ENCODE assay signal across 24 cellular contexts in the genomic region with DNA sequence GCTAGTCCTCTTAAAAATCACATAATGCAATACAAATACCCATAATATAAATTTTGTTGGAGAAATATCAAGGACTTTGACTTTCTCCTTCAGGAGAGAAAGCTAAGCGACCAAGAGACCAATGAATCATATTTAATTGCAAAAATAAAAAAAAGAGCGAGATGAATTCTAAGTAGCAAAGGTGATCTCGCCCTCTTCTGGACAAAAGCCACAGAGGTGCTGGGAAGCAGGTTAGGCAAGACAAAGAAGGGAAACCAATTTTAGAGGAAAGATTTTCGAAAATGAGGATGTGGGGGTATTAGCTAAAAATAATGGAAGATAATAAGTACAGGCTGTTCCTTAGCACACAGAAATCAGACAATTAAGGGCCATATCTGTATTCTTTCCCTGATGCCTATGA.
DNase-seq lines count a peak whose midpoint lies in the region; ATAC-seq and TF ChIP-seq lines count a peak whose summit lies in the region.
"Had no signal": no experiment of that assay in that cellular context is flagged by ENCODE, and none has a peak within 500 bp of the region (broad histone marks: within the 10 kb centered on the region; RNA-seq: fewer than 3 reads in every experiment).

No MANE protein-coding gene starts in this region.

- no peaks in the 10 kb centered on the region for H3K9me3 ChIP-seq in Panc1 (ENCODE audit: control insufficient read depth, insufficient read depth, low read depth, low read length)
- H3K9me3 ChIP-seq: BE2C, gastrocnemius medialis, psoas muscle had no signal

- H3K4me3 Mint-ChIP-seq in glutamatergic neuron (ENCODE audit: unreplicated experiment): no peak overlapping the region
- H3K4me3 Mint-ChIP-seq: activated CD4-positive, alpha-beta memory T cell treated with anti-CD3 and anti-CD28 coated beads for 36 hours; activated naive CD4-positive, alpha-beta T cell treated with anti-CD3 and anti-CD28 coated beads for 36 hours; HFFc6; T-helper 17 cell had no signal

- H3K4me3 ChIP-seq in Panc1 (ENCODE audit: low read depth in 2 of 2, low read length in 2 of 2): no peak overlapping the region
- H3K4me3 ChIP-seq: gastrocnemius medialis, psoas muscle, skin epidermis had no signal

- H3K4me1 ChIP-seq in Panc1 (ENCODE audit: control insufficient read depth, insufficient read depth, low read length): no peaks in the 10 kb centered on the region
- H3K4me1 ChIP-seq: BE2C had no signal

- ATAC-seq in Panc1 (no peak), GM19397 (IDR thresholded peaks at IDR 0.05; ENCODE audit: unreplicated experiment) (no peak)
- ATAC-seq: gastrocnemius medialis, left lobe of liver, psoas muscle, T-helper 17 cell had no signal

- H3K27ac ChIP-seq in Panc1 (ENCODE audit: low read length): no peak overlapping the region
- H3K27ac ChIP-seq: gastrocnemius medialis, psoas muscle, skin epidermis had no signal

- no TSS peak for BruUV-seq in Panc1 (replicated peaks; lab: Mats Ljungman, UMichigan)

- peaks cover 2% of the 10 kb centered on the region for H3K9me3 Mint-ChIP-seq in glutamatergic neuron (ENCODE audit: unreplicated experiment)
- H3K9me3 Mint-ChIP-seq: activated CD4-positive, alpha-beta memory T cell treated with anti-CD3 and anti-CD28 coated beads for 36 hours; activated naive CD4-positive, alpha-beta T cell treated with anti-CD3 and anti-CD28 coated beads for 36 hours had no signal

- H3K36me3 Mint-ChIP-seq in glutamatergic neuron (ENCODE audit: unreplicated experiment): no peaks in the 10 kb centered on the region
- H3K36me3 Mint-ChIP-seq: activated CD4-positive, alpha-beta memory T cell treated with anti-CD3 and anti-CD28 coated beads for 36 hours had no signal

- peak; percentile 11 for TF ChIP-seq CTCF in GM13977 (IDR thresholded peaks at IDR 0.05; ENCODE audit: extremely low read depth, insufficient read depth, missing control alignments)
- TF ChIP-seq CTCF in Panc1 (IDR thresholded peaks at IDR 0.05): peak; percentile 28; the same call in 1 of the 2 replicates
- no peak for TF ChIP-seq CTCF in glutamatergic neuron (IDR thresholded peaks at IDR 0.05; ENCODE audit: partially characterized antibody, unreplicated experiment)

- DNase-seq in NCI-H1092 treated with DMSO at 0.1 percent for 48 hours (lab: John Stamatoyannopoulos, UW) (peak; percentile 18), NCI-H1092 (lab: John Stamatoyannopoulos, UW) (no peak), GM13977 (ENCODE audit: low spot score) (no peak), Panc1 (ENCODE audit: low read depth, low spot score) (no peak), left kidney (ENCODE audit: low read depth, low spot score) (peak; percentile 10), glutamatergic neuron (no peak)
- no peak for DNase-seq in effector CD4-positive, alpha-beta T cell
- DNase-seq: activated CD4-positive, alpha-beta memory T cell treated with anti-CD3 and anti-CD28 coated beads for 36 hours; activated naive CD4-positive, alpha-beta T cell treated with anti-CD3 and anti-CD28 coated beads for 36 hours; anterior cingulate cortex; BE2C; caudate nucleus; erythroblast; gastrocnemius medialis; HFFc6; IMR-90; MV-4-11; psoas muscle; Right ventricle myocardium superior; stimulated activated CD4-positive, alpha-beta T cell treated with anti-CD3 and anti-CD28 coated beads, Interleukin-4, amount 100 ng/mL, for 24 hours; T-helper 17 cell had no signal

- intact Hi-C loops in Panc1 (cut with micrococcal nuclease; ENCODE audit: unreplicated experiment): no loop called here

- no peak overlapping the region for H3K27ac Mint-ChIP-seq in glutamatergic neuron (ENCODE audit: unreplicated experiment)
- H3K27ac Mint-ChIP-seq: activated CD4-positive, alpha-beta memory T cell treated with anti-CD3 and anti-CD28 coated beads for 36 hours; activated naive CD4-positive, alpha-beta T cell treated with anti-CD3 and anti-CD28 coated beads for 36 hours; HFFc6; T-helper 17 cell had no signal

- H3K27me3 ChIP-seq in Panc1 (ENCODE audit: control insufficient read depth, insufficient read depth, low read length): peaks cover 2% of the 10 kb centered on the region; the same call in 1 of the 2 replicates
- H3K27me3 ChIP-seq: BE2C, gastrocnemius medialis had no signal

- POLR2A ChIA-PET in Panc1 (lab: Charles Lee): interaction anchor here (0.9 kb wide), 1 partner anchor 23 kb away, joined by 3 read pairs; no protein-coding TSS in a partner anchor

- H3K27me3 Mint-ChIP-seq in glutamatergic neuron (ENCODE audit: unreplicated experiment): peaks cover 2% of the 10 kb centered on the region
- H3K27me3 Mint-ChIP-seq: T-helper 17 cell had no signal

- H3K36me3 ChIP-seq in Panc1 (ENCODE audit: control insufficient read depth, insufficient read depth, low read length): no peaks in the 10 kb centered on the region
- H3K36me3 ChIP-seq: BE2C, gastrocnemius medialis had no signal

- H3K4me1 Mint-ChIP-seq in glutamatergic neuron (ENCODE audit: low read depth, unreplicated experiment): no peaks in the 10 kb centered on the region
- H3K4me1 Mint-ChIP-seq: T-helper 17 cell had no signal

- in situ Hi-C loops in GM13977 (cut with MboI; ENCODE audit: low pct_unique_long_range_greater_than_20kb, low sequenced_read_pairs, unreplicated experiment): no loop called here
- in situ Hi-C loops in Panc1 (cut with HindIII; ENCODE audit: low pct_unique_long_range_greater_than_20kb, low sequenced_read_pairs): no loop called here

- CTCF ChIA-PET in Panc1 (lab: Charles Lee): no interaction called here

Comparison
In these comparisons a context has a peak if more than half of its experiments do, and no peak if none do; other contexts are left out.
1. DNase-seq: peak in NCI-H1092 treated with DMSO at 0.1 percent for 48 hours (single experiment) and left kidney (single experiment); none in NCI-H1092 (single experiment), GM13977 (single experiment), Panc1 (single experiment), effector CD4-positive, alpha-beta T cell (single experiment) and glutamatergic neuron (single experiment).